Comparison of ENCODE assay signal across 7 cellular contexts in genomic region chr10:112184052-112184371, GRCh38. TPM values are rescaled to one million over a fixed set of nuclear protein-coding genes. Genes with fewer than 3 reads are reported as not detected.
DNase-seq lines count a peak whose midpoint lies in the region; ATAC-seq and TF ChIP-seq lines count a peak whose summit lies in the region.

No MANE protein-coding gene starts in this region.

- no peaks in the 10 kb centered on the region for H3K79me2 ChIP-seq in smooth muscle cell (ENCODE audit: low read depth)

- ATAC-seq in WTC11 (no peak), right cardiac atrium (no peak), HG03108 (IDR thresholded peaks at IDR 0.05; ENCODE audit: unreplicated experiment) (no peak)

- intact Hi-C loops in right cardiac atrium (cut with DNase I) (loop anchor here (5.0 to 10.0 kb wide), 2 partner anchors 113 to 121 kb away; no protein-coding TSS in a partner anchor), posterior cingulate gyrus (cut with DNase I) (loop anchor here (5.0 to 10.0 kb wide), 2 partner anchors 128 to 261 kb away; partner anchors contain the start of genes VTI1A and ZDHHC6)

- in situ Hi-C loops in HAP-1 (cut with MboI; ENCODE audit: low sequenced_read_pairs): no loop called here

- H3K27ac Mint-ChIP-seq in WTC11: peak overlapping the region; percentile 96

- WGBS in right cardiac atrium: 9% methylated on average over 5 of the region's 5 CpGs
- 19% methylated on average over 5 of the region's 5 CpGs for WGBS in smooth muscle cell (ENCODE audit: low lambda C conversion rate)

- peak overlapping the region; percentile 95 for H3K4me2 ChIP-seq in smooth muscle cell

- CTCF ChIA-PET in WTC11 (lab: Charles Lee): interaction anchor here (0.7 to 6.0 kb wide), 2 partner anchors 68 to 125 kb away, joined by 3 to 46 read pairs; no protein-coding TSS in a partner anchor

- peaks cover 15% of the 10 kb centered on the region for H3K4me1 Mint-ChIP-seq in WTC11

- H3K27ac ChIP-seq in right cardiac atrium (ENCODE audit: low read length) (peak overlapping the region; percentile 61), smooth muscle cell (ENCODE audit: low read depth) (peak overlapping the region; percentile 83)

- no peaks in the 10 kb centered on the region for H3K9me3 ChIP-seq in HAP-1
- H3K9me3 ChIP-seq in right cardiac atrium (ENCODE audit: control insufficient read depth, low read length): no peaks in the 10 kb centered on the region
- no peaks in the 10 kb centered on the region for H3K9me3 ChIP-seq in smooth muscle cell (replicated peaks; ENCODE audit: low read depth)

- H3K36me3 ChIP-seq in HAP-1 (replicated peaks) (peaks cover 5% of the 10 kb centered on the region; the same call in 1 of the 2 replicates), smooth muscle cell (ENCODE audit: low read depth) (no peaks in the 10 kb centered on the region)

- H3K9ac ChIP-seq in smooth muscle cell (ENCODE audit: low read depth): peak overlapping the region; percentile 84

- peaks cover 12% of the 10 kb centered on the region for H3K36me3 Mint-ChIP-seq in WTC11

- no peaks in the 10 kb centered on the region for H3F3A ChIP-seq in smooth muscle cell (ENCODE audit: low read depth)

- no peaks in the 10 kb centered on the region for H3K27me3 Mint-ChIP-seq in WTC11 (ENCODE audit: low read depth)

- peaks cover 24% of the 10 kb centered on the region for H3K9me3 Mint-ChIP-seq in WTC11

- POLR2A ChIA-PET in WTC11 (lab: Charles Lee): interaction anchor here (1.1 to 1.3 kb wide), 2 partner anchors 46 to 123 kb away, joined by 3 read pairs; no protein-coding TSS in a partner anchor

- peak overlapping the region; percentile 96 for H2AFZ ChIP-seq in smooth muscle cell (ENCODE audit: low read depth)

- H3K4me3 ChIP-seq in HAP-1 (peak overlapping the region; percentile 63), right cardiac atrium (ENCODE audit: low read length) (peak overlapping the region; percentile 82), smooth muscle cell (peak overlapping the region; percentile 81)

- no peak for DNase-seq in HAP-1 (ENCODE audit: low spot score in 2 of 2)
- no peak for DNase-seq in WTC11 (ENCODE audit: low spot score)
- no peak for DNase-seq in right cardiac atrium
- DNase-seq in smooth muscle cell (lab: John Stamatoyannopoulos, UW; ENCODE audit: unreplicated experiment): no peak
- DNase-seq in CD1c-positive myeloid dendritic cell (ENCODE audit: extremely low spot score): no peak
- no peak for DNase-seq in posterior cingulate gyrus

- H3K4me3 Mint-ChIP-seq in WTC11: peak overlapping the region; percentile 95

- H3K27me3 ChIP-seq in HAP-1 (ENCODE audit: low read depth) (no peaks in the 10 kb centered on the region), right cardiac atrium (ENCODE audit: control insufficient read depth, insufficient read depth) (no peaks in the 10 kb centered on the region), smooth muscle cell (ENCODE audit: low read depth) (no peaks in the 10 kb centered on the region)

- no peak for TF ChIP-seq CTCF in WTC11 (IDR thresholded peaks at IDR 0.05)
- TF ChIP-seq CTCF in smooth muscle cell (IDR thresholded peaks at IDR 0.05; ENCODE audit: borderline replicate concordance, insufficient read depth, poor library complexity, severe bottlenecking): no peak

- H3K4me1 ChIP-seq in HAP-1 (peaks cover 15% of the 10 kb centered on the region), right cardiac atrium (ENCODE audit: control insufficient read depth, insufficient read depth, low read length) (no peaks in the 10 kb centered on the region), smooth muscle cell (ENCODE audit: low read depth) (peaks cover 4% of the 10 kb centered on the region)

- no peaks in the 10 kb centered on the region for H4K20me1 ChIP-seq in smooth muscle cell (ENCODE audit: low read depth)

TF ChIP-seq in WTC11, 78 proteins besides CTCF, POLR2A, EP300 and RAD21:
- TF ChIP-seq E2F5 (CRISPR knock-in tag; IDR thresholded peaks at IDR 0.05) (no peak), RELA (CRISPR knock-in tag; IDR thresholded peaks at IDR 0.05; ENCODE audit: borderline replicate concordance) (no peak), GABPB1 (CRISPR knock-in tag; IDR thresholded peaks at IDR 0.05) (no peak), ZNF232 (CRISPR knock-in tag; IDR thresholded peaks at IDR 0.05) (no peak), ZNF317 (CRISPR knock-in tag; IDR thresholded peaks at IDR 0.05; ENCODE audit: borderline replicate concordance, low read depth) (no peak), RORB (CRISPR knock-in tag; IDR thresholded peaks at IDR 0.05) (no peak), TP53 (CRISPR knock-in tag; IDR thresholded peaks at IDR 0.05) (no peak), ZNF138 (CRISPR knock-in tag; conservative IDR thresholded peaks at IDR 0.05) (no peak), SOX15 (CRISPR knock-in tag; IDR thresholded peaks at IDR 0.05) (no peak), JAZF1 (CRISPR knock-in tag; IDR thresholded peaks at IDR 0.05) (no peak), OVOL2 (CRISPR knock-in tag; IDR thresholded peaks at IDR 0.05; ENCODE audit: borderline replicate concordance) (no peak)
- TF ChIP-seq, protein P1, sequence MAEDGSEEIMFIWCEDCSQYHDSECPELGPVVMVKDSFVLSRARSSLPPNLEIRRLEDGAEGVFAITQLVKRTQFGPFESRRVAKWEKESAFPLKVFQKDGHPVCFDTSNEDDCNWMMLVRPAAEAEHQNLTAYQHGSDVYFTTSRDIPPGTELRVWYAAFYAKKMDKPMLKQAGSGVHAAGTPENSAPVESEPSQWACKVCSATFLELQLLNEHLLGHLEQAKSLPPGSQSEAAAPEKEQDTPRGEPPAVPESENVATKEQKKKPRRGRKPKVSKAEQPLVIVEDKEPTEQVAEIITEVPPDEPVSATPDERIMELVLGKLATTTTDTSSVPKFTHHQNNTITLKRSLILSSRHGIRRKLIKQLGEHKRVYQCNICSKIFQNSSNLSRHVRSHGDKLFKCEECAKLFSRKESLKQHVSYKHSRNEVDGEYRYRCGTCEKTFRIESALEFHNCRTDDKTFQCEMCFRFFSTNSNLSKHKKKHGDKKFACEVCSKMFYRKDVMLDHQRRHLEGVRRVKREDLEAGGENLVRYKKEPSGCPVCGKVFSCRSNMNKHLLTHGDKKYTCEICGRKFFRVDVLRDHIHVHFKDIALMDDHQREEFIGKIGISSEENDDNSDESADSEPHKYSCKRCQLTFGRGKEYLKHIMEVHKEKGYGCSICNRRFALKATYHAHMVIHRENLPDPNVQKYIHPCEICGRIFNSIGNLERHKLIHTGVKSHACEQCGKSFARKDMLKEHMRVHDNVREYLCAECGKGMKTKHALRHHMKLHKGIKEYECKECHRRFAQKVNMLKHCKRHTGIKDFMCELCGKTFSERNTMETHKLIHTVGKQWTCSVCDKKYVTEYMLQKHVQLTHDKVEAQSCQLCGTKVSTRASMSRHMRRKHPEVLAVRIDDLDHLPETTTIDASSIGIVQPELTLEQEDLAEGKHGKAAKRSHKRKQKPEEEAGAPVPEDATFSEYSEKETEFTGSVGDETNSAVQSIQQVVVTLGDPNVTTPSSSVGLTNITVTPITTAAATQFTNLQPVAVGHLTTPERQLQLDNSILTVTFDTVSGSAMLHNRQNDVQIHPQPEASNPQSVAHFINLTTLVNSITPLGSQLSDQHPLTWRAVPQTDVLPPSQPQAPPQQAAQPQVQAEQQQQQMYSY (CRISPR knock-in tag; IDR thresholded peaks at IDR 0.05): no peak
- TF ChIP-seq, protein P2, sequence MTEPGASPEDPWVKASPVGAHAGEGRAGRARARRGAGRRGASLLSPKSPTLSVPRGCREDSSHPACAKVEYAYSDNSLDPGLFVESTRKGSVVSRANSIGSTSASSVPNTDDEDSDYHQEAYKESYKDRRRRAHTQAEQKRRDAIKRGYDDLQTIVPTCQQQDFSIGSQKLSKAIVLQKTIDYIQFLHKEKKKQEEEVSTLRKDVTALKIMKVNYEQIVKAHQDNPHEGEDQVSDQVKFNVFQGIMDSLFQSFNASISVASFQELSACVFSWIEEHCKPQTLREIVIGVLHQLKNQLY (CRISPR knock-in tag; IDR thresholded peaks at IDR 0.05): no peak

RNA-seq across cellular contexts. Expression of gene GPAM, which starts 0.4 kb away (rescaled TPM):
- 10.7 to 12.2 TPM (median 11.3 TPM) in 3 replicates for total RNA-seq in WTC11 (2021)
- 10 to 100 TPM; 15.1 to 31.1 (median 17.0) TPM for total RNA-seq in right cardiac atrium
- 15.8 TPM for polyA plus RNA-seq in right cardiac atrium
- 11.7 and 14.4 TPM in 2 replicates for total RNA-seq in smooth muscle cell
- polyA plus RNA-seq in smooth muscle cell: 3.9 and 5.1 TPM in 2 replicates
